8 cellular contexts compared by ENCODE assay signal in genomic region chr5:95821110-95822021, GRCh38. TPM values are rescaled to one million over a fixed set of nuclear protein-coding genes. Genes with fewer than 3 reads are reported as not detected.
DNase-seq lines count a peak whose midpoint lies in the region; ATAC-seq and TF ChIP-seq lines count a peak whose summit lies in the region.

No MANE protein-coding gene starts in this region.

- H3K27me3 ChIP-seq in ACC112 (ENCODE audit: insufficient read depth, low read length) (no peaks in the 10 kb centered on the region), SJSA1 (replicated peaks) (no peaks in the 10 kb centered on the region), fibroblast of lung (ENCODE audit: control insufficient read depth, insufficient read depth, low read length) (no peaks in the 10 kb centered on the region), skeletal muscle satellite cell (ENCODE audit: control insufficient read depth, insufficient read depth, low read length) (no peaks in the 10 kb centered on the region)

- H3K27ac ChIP-seq in ACC112 (ENCODE audit: low read depth, low read length) = peak overlapping the region; percentile 94
- peak overlapping the region; percentile 71; the same call in 1 of the 2 replicates for H3K27ac ChIP-seq in SJSA1
- peak overlapping the region; percentile 83 for H3K27ac ChIP-seq in fibroblast of lung (ENCODE audit: insufficient read depth, low read length)

- H2AFZ ChIP-seq in ACC112 (ENCODE audit: low read length, unreplicated experiment) = peak overlapping the region; percentile 42
- no peak overlapping the region for H2AFZ ChIP-seq in fibroblast of lung (ENCODE audit: low read length)

- H3K9me3 ChIP-seq in SJSA1 (replicated peaks) (no peaks in the 10 kb centered on the region), fibroblast of lung (ENCODE audit: control insufficient read depth, insufficient read depth, low read depth, low read length) (no peaks in the 10 kb centered on the region), skeletal muscle satellite cell (replicated peaks; ENCODE audit: low read length) (no peaks in the 10 kb centered on the region)

- ATAC-seq in GM21526 (IDR thresholded peaks at IDR 0.05; ENCODE audit: low FRiP score, unreplicated experiment) = peak; percentile 25

- DNase-seq in SJSA1 (ENCODE audit: low read depth in 1 of 2, low spot score in 2 of 2) = no peak
- no peak for DNase-seq in fibroblast of lung (ENCODE audit: low read depth in 2 of 2)
- DNase-seq in DMS53 (lab: John Stamatoyannopoulos, UW) = no peak
- no peak for DNase-seq in activated CD4-positive, CD25-positive, alpha-beta regulatory T cell treated with anti-CD3 and anti-CD28 coated beads, Interleukin-2, amount 50 U/mL, for 72 hours
- no peak for DNase-seq in DMS79 (lab: John Stamatoyannopoulos, UW)

- H3K79me2 ChIP-seq in ACC112 (ENCODE audit: control insufficient read depth, insufficient read depth, low read length, unreplicated experiment) = peaks cover 57% of the 10 kb centered on the region
- peaks cover 52% of the 10 kb centered on the region for H3K79me2 ChIP-seq in fibroblast of lung (ENCODE audit: control insufficient read depth, insufficient read depth, low read length)

- H3K36me3 ChIP-seq in ACC112 (ENCODE audit: insufficient read depth, low read length) (peaks cover 11% of the 10 kb centered on the region; the same call in 1 of the 2 replicates), SJSA1 (peaks cover 15% of the 10 kb centered on the region; the same call in 1 of the 2 replicates), fibroblast of lung (ENCODE audit: control insufficient read depth, insufficient read depth, low read length) (no peaks in the 10 kb centered on the region), skeletal muscle satellite cell (ENCODE audit: insufficient read depth, low read length) (peaks cover 22% of the 10 kb centered on the region)

- peak overlapping the region; percentile 94 for H3K4me2 ChIP-seq in fibroblast of lung (ENCODE audit: extremely low read depth, insufficient read depth, low read length)
- peak overlapping the region; percentile 97 for H3K4me2 ChIP-seq in skeletal muscle satellite cell (ENCODE audit: low read length)

- H3K9ac ChIP-seq in fibroblast of lung (ENCODE audit: insufficient read depth, low read length) (peak overlapping the region; percentile 69), skeletal muscle satellite cell (ENCODE audit: low read depth, low read length) (peak overlapping the region; percentile 90)

- H3K4me3 ChIP-seq in ACC112 (ENCODE audit: low read depth, low read length) (peak overlapping the region; percentile 96), SJSA1 (peak overlapping the region; percentile 51), fibroblast of lung (replicated peaks in 1 of 4; ENCODE audit: control extremely low read depth in 1 of 4, insufficient read depth in 1 of 4, low read depth in 3 of 4, low read length in 4 of 4) (peak overlapping the region; percentile 85 to 98 (median 94)), skeletal muscle satellite cell (ENCODE audit: low read length) (peak overlapping the region; percentile 92)

- H3K4me1 ChIP-seq in ACC112 (ENCODE audit: control insufficient read depth, insufficient read depth, low read length, unreplicated experiment) (peaks cover 38% of the 10 kb centered on the region), SJSA1 (replicated peaks) (peaks cover 49% of the 10 kb centered on the region), fibroblast of lung (ENCODE audit: control insufficient read depth, extremely low read depth, insufficient read depth, low read length) (peaks cover 13% of the 10 kb centered on the region), skeletal muscle satellite cell (ENCODE audit: control insufficient read depth, insufficient read depth, low read length) (peaks cover 51% of the 10 kb centered on the region)

- H4K20me1 ChIP-seq in fibroblast of lung (ENCODE audit: control insufficient read depth, extremely low read depth, insufficient read depth, low read length) = no peaks in the 10 kb centered on the region

- TF ChIP-seq CTCF in fibroblast of lung (conservative IDR thresholded peaks at IDR 0.05 in 1 of 2, IDR thresholded peaks at IDR 0.05 in 1 of 2; ENCODE audit: low read depth in 1 of 2, low read length in 2 of 2) = no peak

RNA-seq across cellular contexts. Expression of gene GLRX, which starts 1.2 kb away (rescaled TPM):
- total RNA-seq in SJSA1 (2014; rRNA removed; shearing (Covaris generic)) = 18.1 and 60.3 TPM in 2 replicates
- total RNA-seq in fibroblast of lung = 54.2 and 91.8 TPM in 2 replicates
- polyA plus RNA-seq in fibroblast of lung = 277 and 429 TPM in 2 replicates
- 316 and 494 TPM in 2 replicates for polyA plus RNA-seq in fibroblast of lung (2012)
- 106 and 144 TPM in 2 replicates for polyA minus RNA-seq in fibroblast of lung (ENCODE audit: low replicate concordance)
- 119 and 152 TPM in 2 replicates for total RNA-seq in skeletal muscle satellite cell (2012; rRNA removed)
